In the genomic region with DNA sequence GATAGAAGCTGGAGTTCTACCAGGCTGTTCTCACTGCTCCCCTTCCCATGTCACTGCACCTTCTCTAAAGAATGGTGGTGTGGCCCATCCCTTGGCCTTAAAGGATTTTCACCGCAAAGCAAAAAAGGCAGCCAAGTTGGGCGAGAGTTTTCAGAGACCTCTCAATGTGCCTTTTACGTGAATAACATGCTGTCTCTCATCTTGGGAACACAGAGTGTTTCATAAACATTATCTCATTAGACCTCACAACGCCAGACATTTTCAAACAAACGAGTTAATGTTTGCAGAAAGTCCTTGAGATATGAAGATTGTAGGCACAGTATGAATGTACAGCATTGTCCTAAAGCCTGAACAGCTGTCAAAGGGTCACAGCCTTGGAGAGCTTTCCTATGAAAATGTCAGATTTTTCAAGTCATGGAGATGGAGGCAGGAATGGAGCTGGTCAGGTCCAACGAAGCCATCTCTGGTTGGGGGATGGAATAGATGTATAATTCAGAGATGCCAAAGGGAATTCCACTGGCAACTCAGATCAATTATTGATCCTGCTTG, we compare ENCODE assay signal across 1 cellular context.
TF ChIP-seq lines count a peak whose summit lies in the region.

No MANE protein-coding gene starts in this region.

TF ChIP-seq in HepG2, 621 proteins besides CTCF, POLR2A, EP300 and RAD21 (continued from another document and continues in another):
- TF ChIP-seq, protein P1, sequence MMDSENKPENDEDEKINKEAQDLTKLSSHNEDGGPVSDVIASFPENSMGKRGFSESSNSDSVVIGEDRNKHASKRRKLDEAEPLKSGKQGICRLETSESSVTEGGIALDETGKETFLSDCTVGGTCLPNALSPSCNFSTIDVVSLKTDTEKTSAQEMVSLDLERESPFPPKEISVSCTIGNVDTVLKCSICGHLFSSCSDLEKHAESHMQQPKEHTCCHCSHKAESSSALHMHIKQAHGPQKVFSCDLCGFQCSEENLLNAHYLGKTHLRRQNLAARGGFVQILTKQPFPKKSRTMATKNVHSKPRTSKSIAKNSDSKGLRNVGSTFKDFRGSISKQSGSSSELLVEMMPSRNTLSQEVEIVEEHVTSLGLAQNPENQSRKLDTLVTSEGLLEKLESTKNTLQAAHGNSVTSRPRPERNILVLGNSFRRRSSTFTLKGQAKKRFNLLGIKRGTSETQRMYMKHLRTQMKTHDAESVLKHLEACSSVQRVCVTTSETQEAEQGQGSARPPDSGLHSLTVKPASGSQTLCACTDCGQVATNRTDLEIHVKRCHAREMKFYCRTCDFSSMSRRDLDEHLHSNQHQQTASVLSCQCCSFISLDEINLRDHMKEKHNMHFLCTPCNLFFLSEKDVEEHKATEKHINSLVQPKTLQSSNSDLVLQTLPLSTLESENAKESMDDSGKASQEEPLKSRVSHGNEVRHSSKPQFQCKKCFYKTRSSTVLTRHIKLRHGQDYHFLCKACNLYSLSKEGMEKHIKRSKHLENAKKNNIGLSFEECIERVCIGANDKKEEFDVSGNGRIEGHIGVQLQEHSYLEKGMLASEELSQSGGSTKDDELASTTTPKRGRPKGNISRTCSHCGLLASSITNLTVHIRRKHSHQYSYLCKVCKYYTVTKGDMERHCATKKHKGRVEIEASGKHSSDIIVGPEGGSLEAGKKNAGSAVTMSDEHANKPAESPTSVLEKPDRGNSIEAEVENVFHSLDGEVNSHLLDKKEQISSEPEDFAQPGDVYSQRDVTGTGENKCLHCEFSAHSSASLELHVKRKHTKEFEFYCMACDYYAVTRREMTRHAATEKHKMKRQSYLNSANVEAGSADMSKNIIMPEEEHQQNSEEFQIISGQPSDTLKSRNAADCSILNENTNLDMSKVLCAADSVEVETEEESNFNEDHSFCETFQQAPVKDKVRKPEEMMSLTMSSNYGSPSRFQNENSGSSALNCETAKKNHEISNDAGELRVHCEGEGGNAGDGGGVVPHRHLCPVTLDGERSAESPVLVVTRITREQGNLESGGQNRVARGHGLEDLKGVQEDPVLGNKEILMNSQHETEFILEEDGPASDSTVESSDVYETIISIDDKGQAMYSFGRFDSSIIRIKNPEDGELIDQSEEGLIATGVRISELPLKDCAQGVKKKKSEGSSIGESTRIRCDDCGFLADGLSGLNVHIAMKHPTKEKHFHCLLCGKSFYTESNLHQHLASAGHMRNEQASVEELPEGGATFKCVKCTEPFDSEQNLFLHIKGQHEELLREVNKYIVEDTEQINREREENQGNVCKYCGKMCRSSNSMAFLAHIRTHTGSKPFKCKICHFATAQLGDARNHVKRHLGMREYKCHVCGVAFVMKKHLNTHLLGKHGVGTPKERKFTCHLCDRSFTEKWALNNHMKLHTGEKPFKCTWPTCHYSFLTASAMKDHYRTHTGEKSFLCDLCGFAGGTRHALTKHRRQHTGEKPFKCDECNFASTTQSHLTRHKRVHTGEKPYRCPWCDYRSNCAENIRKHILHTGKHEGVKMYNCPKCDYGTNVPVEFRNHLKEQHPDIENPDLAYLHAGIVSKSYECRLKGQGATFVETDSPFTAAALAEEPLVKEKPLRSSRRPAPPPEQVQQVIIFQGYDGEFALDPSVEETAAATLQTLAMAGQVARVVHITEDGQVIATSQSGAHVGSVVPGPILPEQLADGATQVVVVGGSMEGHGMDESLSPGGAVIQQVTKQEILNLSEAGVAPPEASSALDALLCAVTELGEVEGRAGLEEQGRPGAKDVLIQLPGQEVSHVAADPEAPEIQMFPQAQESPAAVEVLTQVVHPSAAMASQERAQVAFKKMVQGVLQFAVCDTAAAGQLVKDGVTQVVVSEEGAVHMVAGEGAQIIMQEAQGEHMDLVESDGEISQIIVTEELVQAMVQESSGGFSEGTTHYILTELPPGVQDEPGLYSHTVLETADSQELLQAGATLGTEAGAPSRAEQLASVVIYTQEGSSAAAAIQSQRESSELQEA (CRISPR knock-in tag; IDR thresholded peaks at IDR 0.05; ENCODE audit: not compliant biosample characterization) = no peak
- TF ChIP-seq, protein P2, sequence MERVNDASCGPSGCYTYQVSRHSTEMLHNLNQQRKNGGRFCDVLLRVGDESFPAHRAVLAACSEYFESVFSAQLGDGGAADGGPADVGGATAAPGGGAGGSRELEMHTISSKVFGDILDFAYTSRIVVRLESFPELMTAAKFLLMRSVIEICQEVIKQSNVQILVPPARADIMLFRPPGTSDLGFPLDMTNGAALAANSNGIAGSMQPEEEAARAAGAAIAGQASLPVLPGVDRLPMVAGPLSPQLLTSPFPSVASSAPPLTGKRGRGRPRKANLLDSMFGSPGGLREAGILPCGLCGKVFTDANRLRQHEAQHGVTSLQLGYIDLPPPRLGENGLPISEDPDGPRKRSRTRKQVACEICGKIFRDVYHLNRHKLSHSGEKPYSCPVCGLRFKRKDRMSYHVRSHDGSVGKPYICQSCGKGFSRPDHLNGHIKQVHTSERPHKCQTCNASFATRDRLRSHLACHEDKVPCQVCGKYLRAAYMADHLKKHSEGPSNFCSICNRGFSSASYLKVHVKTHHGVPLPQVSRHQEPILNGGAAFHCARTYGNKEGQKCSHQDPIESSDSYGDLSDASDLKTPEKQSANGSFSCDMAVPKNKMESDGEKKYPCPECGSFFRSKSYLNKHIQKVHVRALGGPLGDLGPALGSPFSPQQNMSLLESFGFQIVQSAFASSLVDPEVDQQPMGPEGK (CRISPR knock-in tag; IDR thresholded peaks at IDR 0.05) = peak; percentile 39; the same call in 1 of the 2 replicates
- TF ChIP-seq ARID2 (CRISPR knock-in tag; IDR thresholded peaks at IDR 0.05; ENCODE audit: borderline replicate concordance) (peak; percentile 88), PHF21A (CRISPR knock-in tag; IDR thresholded peaks at IDR 0.05) (peak; percentile 77; the same call in 1 of the 2 replicates), MIER2 (CRISPR knock-in tag; IDR thresholded peaks at IDR 0.05) (peak; percentile 72), ARNT2 (CRISPR knock-in tag; IDR thresholded peaks at IDR 0.05; ENCODE audit: low read depth) (peak; percentile 80; the same call in 1 of the 2 replicates), ZNF136 (CRISPR knock-in tag; IDR thresholded peaks at IDR 0.05; ENCODE audit: low read depth) (peak; percentile 57; the same call in 1 of the 2 replicates), ZNF431 (CRISPR knock-in tag; IDR thresholded peaks at IDR 0.05; ENCODE audit: borderline replicate concordance, low read depth) (peak; percentile 86; the same call in 1 of the 2 replicates), TOPORS (CRISPR knock-in tag; IDR thresholded peaks at IDR 0.05) (peak; percentile 61; the same call in 1 of the 2 replicates), RFXAP (CRISPR knock-in tag; IDR thresholded peaks at IDR 0.05; ENCODE audit: borderline replicate concordance) (0 out of 2 replicates have a peak, but pooled peaks have one; percentile 77), TP53 (CRISPR knock-in tag; conservative IDR thresholded peaks at IDR 0.05) (peak; percentile 72; the same call in 1 of the 2 replicates), ZNF292 (CRISPR knock-in tag; IDR thresholded peaks at IDR 0.05; ENCODE audit: borderline replicate concordance, low read depth) (peak; percentile 52; the same call in 1 of the 2 replicates), ZNF780A (CRISPR knock-in tag; IDR thresholded peaks at IDR 0.05) (0 out of 2 replicates have a peak, but pooled peaks have one; percentile 43), MEIS1 (CRISPR knock-in tag; IDR thresholded peaks at IDR 0.05; ENCODE audit: borderline replicate concordance) (peak; percentile 96), ZFX (CRISPR knock-in tag; IDR thresholded peaks at IDR 0.05; ENCODE audit: low read depth) (peak; percentile 47)
- TF ChIP-seq, protein P3, sequence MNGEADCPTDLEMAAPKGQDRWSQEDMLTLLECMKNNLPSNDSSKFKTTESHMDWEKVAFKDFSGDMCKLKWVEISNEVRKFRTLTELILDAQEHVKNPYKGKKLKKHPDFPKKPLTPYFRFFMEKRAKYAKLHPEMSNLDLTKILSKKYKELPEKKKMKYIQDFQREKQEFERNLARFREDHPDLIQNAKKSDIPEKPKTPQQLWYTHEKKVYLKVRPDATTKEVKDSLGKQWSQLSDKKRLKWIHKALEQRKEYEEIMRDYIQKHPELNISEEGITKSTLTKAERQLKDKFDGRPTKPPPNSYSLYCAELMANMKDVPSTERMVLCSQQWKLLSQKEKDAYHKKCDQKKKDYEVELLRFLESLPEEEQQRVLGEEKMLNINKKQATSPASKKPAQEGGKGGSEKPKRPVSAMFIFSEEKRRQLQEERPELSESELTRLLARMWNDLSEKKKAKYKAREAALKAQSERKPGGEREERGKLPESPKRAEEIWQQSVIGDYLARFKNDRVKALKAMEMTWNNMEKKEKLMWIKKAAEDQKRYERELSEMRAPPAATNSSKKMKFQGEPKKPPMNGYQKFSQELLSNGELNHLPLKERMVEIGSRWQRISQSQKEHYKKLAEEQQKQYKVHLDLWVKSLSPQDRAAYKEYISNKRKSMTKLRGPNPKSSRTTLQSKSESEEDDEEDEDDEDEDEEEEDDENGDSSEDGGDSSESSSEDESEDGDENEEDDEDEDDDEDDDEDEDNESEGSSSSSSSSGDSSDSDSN (CRISPR knock-in tag; IDR thresholded peaks at IDR 0.05) = peak; percentile 46; the same call in 1 of the 2 replicates
- TF ChIP-seq, protein P4, sequence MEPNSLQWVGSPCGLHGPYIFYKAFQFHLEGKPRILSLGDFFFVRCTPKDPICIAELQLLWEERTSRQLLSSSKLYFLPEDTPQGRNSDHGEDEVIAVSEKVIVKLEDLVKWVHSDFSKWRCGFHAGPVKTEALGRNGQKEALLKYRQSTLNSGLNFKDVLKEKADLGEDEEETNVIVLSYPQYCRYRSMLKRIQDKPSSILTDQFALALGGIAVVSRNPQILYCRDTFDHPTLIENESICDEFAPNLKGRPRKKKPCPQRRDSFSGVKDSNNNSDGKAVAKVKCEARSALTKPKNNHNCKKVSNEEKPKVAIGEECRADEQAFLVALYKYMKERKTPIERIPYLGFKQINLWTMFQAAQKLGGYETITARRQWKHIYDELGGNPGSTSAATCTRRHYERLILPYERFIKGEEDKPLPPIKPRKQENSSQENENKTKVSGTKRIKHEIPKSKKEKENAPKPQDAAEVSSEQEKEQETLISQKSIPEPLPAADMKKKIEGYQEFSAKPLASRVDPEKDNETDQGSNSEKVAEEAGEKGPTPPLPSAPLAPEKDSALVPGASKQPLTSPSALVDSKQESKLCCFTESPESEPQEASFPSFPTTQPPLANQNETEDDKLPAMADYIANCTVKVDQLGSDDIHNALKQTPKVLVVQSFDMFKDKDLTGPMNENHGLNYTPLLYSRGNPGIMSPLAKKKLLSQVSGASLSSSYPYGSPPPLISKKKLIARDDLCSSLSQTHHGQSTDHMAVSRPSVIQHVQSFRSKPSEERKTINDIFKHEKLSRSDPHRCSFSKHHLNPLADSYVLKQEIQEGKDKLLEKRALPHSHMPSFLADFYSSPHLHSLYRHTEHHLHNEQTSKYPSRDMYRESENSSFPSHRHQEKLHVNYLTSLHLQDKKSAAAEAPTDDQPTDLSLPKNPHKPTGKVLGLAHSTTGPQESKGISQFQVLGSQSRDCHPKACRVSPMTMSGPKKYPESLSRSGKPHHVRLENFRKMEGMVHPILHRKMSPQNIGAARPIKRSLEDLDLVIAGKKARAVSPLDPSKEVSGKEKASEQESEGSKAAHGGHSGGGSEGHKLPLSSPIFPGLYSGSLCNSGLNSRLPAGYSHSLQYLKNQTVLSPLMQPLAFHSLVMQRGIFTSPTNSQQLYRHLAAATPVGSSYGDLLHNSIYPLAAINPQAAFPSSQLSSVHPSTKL (CRISPR knock-in tag; IDR thresholded peaks at IDR 0.05) = peak; percentile 95
- TF ChIP-seq, protein P5, sequence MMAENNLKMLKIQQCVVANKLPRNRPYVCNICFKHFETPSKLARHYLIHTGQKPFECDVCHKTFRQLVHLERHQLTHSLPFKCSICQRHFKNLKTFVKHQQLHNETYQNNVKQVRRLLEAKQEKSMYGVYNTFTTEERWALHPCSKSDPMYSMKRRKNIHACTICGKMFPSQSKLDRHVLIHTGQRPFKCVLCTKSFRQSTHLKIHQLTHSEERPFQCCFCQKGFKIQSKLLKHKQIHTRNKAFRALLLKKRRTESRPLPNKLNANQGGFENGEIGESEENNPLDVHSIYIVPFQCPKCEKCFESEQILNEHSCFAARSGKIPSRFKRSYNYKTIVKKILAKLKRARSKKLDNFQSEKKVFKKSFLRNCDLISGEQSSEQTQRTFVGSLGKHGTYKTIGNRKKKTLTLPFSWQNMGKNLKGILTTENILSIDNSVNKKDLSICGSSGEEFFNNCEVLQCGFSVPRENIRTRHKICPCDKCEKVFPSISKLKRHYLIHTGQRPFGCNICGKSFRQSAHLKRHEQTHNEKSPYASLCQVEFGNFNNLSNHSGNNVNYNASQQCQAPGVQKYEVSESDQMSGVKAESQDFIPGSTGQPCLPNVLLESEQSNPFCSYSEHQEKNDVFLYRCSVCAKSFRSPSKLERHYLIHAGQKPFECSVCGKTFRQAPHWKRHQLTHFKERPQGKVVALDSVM (CRISPR knock-in tag; IDR thresholded peaks at IDR 0.05) = peak; percentile 41; the same call in 1 of the 2 replicates
- TF ChIP-seq, protein P6, sequence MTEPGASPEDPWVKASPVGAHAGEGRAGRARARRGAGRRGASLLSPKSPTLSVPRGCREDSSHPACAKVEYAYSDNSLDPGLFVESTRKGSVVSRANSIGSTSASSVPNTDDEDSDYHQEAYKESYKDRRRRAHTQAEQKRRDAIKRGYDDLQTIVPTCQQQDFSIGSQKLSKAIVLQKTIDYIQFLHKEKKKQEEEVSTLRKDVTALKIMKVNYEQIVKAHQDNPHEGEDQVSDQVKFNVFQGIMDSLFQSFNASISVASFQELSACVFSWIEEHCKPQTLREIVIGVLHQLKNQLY (CRISPR knock-in tag; IDR thresholded peaks at IDR 0.05) = peak; percentile 34; the same call in 1 of the 2 replicates
- TF ChIP-seq, protein P7, sequence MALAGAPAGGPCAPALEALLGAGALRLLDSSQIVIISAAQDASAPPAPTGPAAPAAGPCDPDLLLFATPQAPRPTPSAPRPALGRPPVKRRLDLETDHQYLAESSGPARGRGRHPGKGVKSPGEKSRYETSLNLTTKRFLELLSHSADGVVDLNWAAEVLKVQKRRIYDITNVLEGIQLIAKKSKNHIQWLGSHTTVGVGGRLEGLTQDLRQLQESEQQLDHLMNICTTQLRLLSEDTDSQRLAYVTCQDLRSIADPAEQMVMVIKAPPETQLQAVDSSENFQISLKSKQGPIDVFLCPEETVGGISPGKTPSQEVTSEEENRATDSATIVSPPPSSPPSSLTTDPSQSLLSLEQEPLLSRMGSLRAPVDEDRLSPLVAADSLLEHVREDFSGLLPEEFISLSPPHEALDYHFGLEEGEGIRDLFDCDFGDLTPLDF (CRISPR knock-in tag; IDR thresholded peaks at IDR 0.05) = 0 out of 2 replicates have a peak, but pooled peaks have one; percentile 22
- TF ChIP-seq, protein P8, sequence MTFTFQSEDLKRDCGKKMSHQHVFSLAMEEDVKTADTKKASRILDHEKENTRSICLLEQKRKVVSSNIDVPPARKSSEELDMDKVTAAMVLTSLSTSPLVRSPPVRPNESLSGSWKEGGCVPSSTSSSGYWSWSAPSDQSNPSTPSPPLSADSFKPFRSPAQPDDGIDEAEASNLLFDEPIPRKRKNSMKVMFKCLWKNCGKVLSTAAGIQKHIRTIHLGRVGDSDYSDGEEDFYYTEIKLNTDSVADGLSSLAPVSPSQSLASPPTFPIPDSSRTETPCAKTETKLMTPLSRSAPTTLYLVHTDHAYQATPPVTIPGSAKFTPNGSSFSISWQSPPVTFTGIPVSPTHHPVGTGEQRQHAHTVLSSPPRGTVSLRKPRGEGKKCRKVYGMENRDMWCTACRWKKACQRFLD (CRISPR knock-in tag; IDR thresholded peaks at IDR 0.05; ENCODE audit: borderline replicate concordance) = peak; percentile 49; the same call in 1 of the 2 replicates
